Comparison of ENCODE assay signal across 2 cellular contexts in the genomic region with DNA sequence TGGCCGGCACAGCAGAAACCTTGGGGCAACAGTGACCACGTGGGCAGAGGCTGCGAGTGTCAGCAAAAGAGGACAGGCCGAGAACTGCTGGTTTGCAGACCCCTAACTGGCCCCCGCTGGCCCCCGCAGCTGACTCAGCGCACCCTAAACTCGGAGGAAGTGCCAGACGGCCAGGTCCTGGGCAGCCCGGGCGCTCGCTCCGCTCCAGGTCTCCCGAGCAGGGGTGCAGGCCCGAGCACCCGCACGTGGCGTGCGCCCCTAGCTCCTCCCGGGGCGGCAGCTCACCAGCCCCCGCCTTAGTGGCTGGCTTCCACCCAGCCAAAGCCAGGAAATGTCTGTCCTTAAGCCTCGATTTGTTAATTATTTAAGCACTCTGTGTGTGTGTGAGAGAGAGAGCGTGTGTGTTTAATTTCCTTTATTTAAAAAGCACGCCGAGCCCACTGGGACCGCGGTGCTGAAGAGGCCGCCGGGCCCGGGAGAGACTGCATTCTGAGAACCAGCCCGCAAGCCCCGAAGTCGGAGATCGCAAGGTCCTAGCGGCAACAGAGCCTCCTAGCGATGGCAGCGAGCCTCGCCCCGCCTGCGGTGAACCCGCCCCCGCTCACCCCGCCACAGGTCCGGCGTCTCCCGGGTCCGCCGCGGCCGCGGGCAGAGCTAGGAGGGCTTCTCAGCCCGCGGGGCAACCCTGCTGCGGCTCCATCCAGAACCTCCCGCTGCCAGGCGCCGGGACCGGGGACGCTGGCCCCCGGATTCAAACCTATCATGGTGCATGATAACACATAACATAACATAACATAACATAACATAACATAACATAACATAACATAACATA.
TF ChIP-seq lines count a peak whose summit lies in the region.

No MANE protein-coding gene starts in this region.

TF ChIP-seq in Ishikawa, 13 proteins besides CTCF, POLR2A, EP300 and RAD21:
- TF ChIP-seq, protein P1, sequence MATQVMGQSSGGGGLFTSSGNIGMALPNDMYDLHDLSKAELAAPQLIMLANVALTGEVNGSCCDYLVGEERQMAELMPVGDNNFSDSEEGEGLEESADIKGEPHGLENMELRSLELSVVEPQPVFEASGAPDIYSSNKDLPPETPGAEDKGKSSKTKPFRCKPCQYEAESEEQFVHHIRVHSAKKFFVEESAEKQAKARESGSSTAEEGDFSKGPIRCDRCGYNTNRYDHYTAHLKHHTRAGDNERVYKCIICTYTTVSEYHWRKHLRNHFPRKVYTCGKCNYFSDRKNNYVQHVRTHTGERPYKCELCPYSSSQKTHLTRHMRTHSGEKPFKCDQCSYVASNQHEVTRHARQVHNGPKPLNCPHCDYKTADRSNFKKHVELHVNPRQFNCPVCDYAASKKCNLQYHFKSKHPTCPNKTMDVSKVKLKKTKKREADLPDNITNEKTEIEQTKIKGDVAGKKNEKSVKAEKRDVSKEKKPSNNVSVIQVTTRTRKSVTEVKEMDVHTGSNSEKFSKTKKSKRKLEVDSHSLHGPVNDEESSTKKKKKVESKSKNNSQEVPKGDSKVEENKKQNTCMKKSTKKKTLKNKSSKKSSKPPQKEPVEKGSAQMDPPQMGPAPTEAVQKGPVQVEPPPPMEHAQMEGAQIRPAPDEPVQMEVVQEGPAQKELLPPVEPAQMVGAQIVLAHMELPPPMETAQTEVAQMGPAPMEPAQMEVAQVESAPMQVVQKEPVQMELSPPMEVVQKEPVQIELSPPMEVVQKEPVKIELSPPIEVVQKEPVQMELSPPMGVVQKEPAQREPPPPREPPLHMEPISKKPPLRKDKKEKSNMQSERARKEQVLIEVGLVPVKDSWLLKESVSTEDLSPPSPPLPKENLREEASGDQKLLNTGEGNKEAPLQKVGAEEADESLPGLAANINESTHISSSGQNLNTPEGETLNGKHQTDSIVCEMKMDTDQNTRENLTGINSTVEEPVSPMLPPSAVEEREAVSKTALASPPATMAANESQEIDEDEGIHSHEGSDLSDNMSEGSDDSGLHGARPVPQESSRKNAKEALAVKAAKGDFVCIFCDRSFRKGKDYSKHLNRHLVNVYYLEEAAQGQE (IDR thresholded peaks at IDR 0.05; ENCODE audit: low read depth) = no peak
- TF ChIP-seq, protein P2, sequence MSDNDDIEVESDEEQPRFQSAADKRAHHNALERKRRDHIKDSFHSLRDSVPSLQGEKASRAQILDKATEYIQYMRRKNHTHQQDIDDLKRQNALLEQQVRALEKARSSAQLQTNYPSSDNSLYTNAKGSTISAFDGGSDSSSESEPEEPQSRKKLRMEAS (IDR thresholded peaks at IDR 0.05) = peak; percentile 37; the same call in 1 of the 2 replicates
- peak; percentile 74 for TF ChIP-seq EGR1 (IDR thresholded peaks at IDR 0.05)

TF ChIP-seq in K562, 482 proteins besides CTCF, POLR2A, EP300 and RAD21 (continued from another document and continues in another):
- no peak for TF ChIP-seq TAF15 (IDR thresholded peaks at IDR 0.05; ENCODE audit: low read depth, low read length)
- no peak for TF ChIP-seq CBX2 (IDR thresholded peaks at IDR 0.05; ENCODE audit: insufficient read depth, low read length, poor library complexity, severe bottlenecking)
- TF ChIP-seq RUNX1 (IDR thresholded peaks at IDR 0.05; ENCODE audit: low read depth) = no peak
- TF ChIP-seq ZNF584 (CRISPR knock-in tag; IDR thresholded peaks at IDR 0.05; ENCODE audit: low read depth) = no peak
- TF ChIP-seq ATF7 (IDR thresholded peaks at IDR 0.05) = no peak
- TF ChIP-seq, protein P3, sequence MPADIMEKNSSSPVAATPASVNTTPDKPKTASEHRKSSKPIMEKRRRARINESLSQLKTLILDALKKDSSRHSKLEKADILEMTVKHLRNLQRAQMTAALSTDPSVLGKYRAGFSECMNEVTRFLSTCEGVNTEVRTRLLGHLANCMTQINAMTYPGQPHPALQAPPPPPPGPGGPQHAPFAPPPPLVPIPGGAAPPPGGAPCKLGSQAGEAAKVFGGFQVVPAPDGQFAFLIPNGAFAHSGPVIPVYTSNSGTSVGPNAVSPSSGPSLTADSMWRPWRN (IDR thresholded peaks at IDR 0.05; ENCODE audit: low read depth) = no peak
- TF ChIP-seq ZNF79 (CRISPR knock-in tag; IDR thresholded peaks at IDR 0.05; ENCODE audit: low read depth) = no peak
- TF ChIP-seq, protein P4, sequence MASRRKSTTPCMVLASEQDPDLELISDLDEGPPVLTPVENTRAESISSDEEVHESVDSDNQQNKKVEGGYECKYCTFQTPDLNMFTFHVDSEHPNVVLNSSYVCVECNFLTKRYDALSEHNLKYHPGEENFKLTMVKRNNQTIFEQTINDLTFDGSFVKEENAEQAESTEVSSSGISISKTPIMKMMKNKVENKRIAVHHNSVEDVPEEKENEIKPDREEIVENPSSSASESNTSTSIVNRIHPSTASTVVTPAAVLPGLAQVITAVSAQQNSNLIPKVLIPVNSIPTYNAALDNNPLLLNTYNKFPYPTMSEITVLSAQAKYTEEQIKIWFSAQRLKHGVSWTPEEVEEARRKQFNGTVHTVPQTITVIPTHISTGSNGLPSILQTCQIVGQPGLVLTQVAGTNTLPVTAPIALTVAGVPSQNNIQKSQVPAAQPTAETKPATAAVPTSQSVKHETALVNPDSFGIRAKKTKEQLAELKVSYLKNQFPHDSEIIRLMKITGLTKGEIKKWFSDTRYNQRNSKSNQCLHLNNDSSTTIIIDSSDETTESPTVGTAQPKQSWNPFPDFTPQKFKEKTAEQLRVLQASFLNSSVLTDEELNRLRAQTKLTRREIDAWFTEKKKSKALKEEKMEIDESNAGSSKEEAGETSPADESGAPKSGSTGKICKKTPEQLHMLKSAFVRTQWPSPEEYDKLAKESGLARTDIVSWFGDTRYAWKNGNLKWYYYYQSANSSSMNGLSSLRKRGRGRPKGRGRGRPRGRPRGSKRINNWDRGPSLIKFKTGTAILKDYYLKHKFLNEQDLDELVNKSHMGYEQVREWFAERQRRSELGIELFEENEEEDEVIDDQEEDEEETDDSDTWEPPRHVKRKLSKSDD (conservative IDR thresholded peaks at IDR 0.05; ENCODE audit: low read length) = no peak
- TF ChIP-seq, protein P5, sequence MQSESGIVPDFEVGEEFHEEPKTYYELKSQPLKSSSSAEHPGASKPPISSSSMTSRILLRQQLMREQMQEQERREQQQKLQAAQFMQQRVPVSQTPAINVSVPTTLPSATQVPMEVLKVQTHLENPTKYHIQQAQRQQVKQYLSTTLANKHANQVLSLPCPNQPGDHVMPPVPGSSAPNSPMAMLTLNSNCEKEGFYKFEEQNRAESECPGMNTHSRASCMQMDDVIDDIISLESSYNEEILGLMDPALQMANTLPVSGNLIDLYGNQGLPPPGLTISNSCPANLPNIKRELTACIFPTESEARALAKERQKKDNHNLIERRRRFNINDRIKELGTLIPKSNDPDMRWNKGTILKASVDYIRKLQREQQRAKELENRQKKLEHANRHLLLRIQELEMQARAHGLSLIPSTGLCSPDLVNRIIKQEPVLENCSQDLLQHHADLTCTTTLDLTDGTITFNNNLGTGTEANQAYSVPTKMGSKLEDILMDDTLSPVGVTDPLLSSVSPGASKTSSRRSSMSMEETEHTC (IDR thresholded peaks at IDR 0.05) = no peak
- TF ChIP-seq MEF2A (IDR thresholded peaks at IDR 0.05; ENCODE audit: control insufficient read depth, low read depth, low read length) = no peak
- TF ChIP-seq, protein P6, sequence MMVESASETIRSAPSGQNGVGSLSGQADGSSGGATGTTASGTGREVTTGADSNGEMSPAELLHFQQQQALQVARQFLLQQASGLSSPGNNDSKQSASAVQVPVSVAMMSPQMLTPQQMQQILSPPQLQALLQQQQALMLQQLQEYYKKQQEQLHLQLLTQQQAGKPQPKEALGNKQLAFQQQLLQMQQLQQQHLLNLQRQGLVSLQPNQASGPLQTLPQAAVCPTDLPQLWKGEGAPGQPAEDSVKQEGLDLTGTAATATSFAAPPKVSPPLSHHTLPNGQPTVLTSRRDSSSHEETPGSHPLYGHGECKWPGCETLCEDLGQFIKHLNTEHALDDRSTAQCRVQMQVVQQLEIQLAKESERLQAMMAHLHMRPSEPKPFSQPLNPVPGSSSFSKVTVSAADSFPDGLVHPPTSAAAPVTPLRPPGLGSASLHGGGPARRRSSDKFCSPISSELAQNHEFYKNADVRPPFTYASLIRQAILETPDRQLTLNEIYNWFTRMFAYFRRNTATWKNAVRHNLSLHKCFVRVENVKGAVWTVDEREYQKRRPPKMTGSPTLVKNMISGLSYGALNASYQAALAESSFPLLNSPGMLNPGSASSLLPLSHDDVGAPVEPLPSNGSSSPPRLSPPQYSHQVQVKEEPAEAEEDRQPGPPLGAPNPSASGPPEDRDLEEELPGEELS (CRISPR knock-in tag; IDR thresholded peaks at IDR 0.05; ENCODE audit: borderline replicate concordance) = no peak
- TF ChIP-seq KLF1 (tag; IDR thresholded peaks at IDR 0.05) = no peak
- no peak for TF ChIP-seq HNRNPK (IDR thresholded peaks at IDR 0.05; ENCODE audit: low read depth, low read length, poor library complexity, severe bottlenecking)
- TF ChIP-seq TFAM (CRISPR knock-in tag; conservative IDR thresholded peaks at IDR 0.05) = no peak
- no peak for TF ChIP-seq SNIP1 (IDR thresholded peaks at IDR 0.05; ENCODE audit: low read depth)
- no peak for TF ChIP-seq CHCHD3 (CRISPR knock-in tag; IDR thresholded peaks at IDR 0.05)
- no peak for TF ChIP-seq SMAD3 (CRISPR knock-in tag; conservative IDR thresholded peaks at IDR 0.05)
- no peak for TF ChIP-seq HMG20B (CRISPR knock-in tag; IDR thresholded peaks at IDR 0.05)
- TF ChIP-seq SPI1 (IDR thresholded peaks at IDR 0.05; ENCODE audit: borderline replicate concordance, low read depth, low read length) = peak; percentile 99
- TF ChIP-seq, protein P7, sequence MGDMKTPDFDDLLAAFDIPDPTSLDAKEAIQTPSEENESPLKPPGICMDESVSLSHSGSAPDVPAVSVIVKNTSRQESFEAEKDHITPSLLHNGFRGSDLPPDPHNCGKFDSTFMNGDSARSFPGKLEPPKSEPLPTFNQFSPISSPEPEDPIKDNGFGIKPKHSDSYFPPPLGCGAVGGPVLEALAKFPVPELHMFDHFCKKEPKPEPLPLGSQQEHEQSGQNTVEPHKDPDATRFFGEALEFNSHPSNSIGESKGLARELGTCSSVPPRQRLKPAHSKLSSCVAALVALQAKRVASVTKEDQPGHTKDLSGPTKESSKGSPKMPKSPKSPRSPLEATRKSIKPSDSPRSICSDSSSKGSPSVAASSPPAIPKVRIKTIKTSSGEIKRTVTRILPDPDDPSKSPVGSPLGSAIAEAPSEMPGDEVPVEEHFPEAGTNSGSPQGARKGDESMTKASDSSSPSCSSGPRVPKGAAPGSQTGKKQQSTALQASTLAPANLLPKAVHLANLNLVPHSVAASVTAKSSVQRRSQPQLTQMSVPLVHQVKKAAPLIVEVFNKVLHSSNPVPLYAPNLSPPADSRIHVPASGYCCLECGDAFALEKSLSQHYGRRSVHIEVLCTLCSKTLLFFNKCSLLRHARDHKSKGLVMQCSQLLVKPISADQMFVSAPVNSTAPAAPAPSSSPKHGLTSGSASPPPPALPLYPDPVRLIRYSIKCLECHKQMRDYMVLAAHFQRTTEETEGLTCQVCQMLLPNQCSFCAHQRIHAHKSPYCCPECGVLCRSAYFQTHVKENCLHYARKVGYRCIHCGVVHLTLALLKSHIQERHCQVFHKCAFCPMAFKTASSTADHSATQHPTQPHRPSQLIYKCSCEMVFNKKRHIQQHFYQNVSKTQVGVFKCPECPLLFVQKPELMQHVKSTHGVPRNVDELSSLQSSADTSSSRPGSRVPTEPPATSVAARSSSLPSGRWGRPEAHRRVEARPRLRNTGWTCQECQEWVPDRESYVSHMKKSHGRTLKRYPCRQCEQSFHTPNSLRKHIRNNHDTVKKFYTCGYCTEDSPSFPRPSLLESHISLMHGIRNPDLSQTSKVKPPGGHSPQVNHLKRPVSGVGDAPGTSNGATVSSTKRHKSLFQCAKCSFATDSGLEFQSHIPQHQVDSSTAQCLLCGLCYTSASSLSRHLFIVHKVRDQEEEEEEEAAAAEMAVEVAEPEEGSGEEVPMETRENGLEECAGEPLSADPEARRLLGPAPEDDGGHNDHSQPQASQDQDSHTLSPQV (IDR thresholded peaks at IDR 0.05) = peak; percentile 97
- peak; percentile 61 for TF ChIP-seq TBP (optimal IDR thresholded peaks at IDR 0.05; ENCODE audit: low read depth, low read length)
- TF ChIP-seq TGIF2 (CRISPR knock-in tag; IDR thresholded peaks at IDR 0.05) = no peak
- TF ChIP-seq C11orf30 (IDR thresholded peaks at IDR 0.05; ENCODE audit: low read depth) = no peak
- no peak for TF ChIP-seq HDAC1 (IDR thresholded peaks at IDR 0.05)
- no peak for TF ChIP-seq MAFF (IDR thresholded peaks at IDR 0.05; ENCODE audit: low read length)
- no peak for TF ChIP-seq PRPF4 (IDR thresholded peaks at IDR 0.05; ENCODE audit: insufficient read depth, low read depth, low read length, poor library complexity, severe bottlenecking)
- no peak for TF ChIP-seq SMARCA5 (IDR thresholded peaks at IDR 0.05)
- no peak for TF ChIP-seq HDAC3 (IDR thresholded peaks at IDR 0.05; ENCODE audit: borderline replicate concordance, partially characterized antibody)
- TF ChIP-seq ZNF696 (CRISPR knock-in tag; conservative IDR thresholded peaks at IDR 0.05) = no peak
- no peak for TF ChIP-seq XRCC5 (IDR thresholded peaks at IDR 0.05; ENCODE audit: low read depth, low read length)
- peak in 1 of 2 experiments; percentile 67; a peak in 1 of 3 replicates for TF ChIP-seq CBX3 (IDR thresholded peaks at IDR 0.05; ENCODE audit: borderline replicate concordance in 1 of 2, low read length in 2 of 2)
- TF ChIP-seq, protein P8, sequence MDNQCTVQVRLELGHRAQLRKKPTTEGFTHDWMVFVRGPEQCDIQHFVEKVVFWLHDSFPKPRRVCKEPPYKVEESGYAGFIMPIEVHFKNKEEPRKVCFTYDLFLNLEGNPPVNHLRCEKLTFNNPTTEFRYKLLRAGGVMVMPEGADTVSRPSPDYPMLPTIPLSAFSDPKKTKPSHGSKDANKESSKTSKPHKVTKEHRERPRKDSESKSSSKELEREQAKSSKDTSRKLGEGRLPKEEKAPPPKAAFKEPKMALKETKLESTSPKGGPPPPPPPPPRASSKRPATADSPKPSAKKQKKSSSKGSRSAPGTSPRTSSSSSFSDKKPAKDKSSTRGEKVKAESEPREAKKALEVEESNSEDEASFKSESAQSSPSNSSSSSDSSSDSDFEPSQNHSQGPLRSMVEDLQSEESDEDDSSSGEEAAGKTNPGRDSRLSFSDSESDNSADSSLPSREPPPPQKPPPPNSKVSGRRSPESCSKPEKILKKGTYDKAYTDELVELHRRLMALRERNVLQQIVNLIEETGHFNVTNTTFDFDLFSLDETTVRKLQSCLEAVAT (IDR thresholded peaks at IDR 0.05) = peak in 1 of 2 experiments; percentile 64; a peak in 1 of 4 replicates
- no peak for TF ChIP-seq MTF1 (CRISPR knock-in tag; IDR thresholded peaks at IDR 0.05; ENCODE audit: borderline replicate concordance)
- 0 out of 2 replicates have a peak, but pooled peaks have one; percentile 59 for TF ChIP-seq HDAC8 (tag; IDR thresholded peaks at IDR 0.05)
- TF ChIP-seq PRMT5 (CRISPR knock-in tag; IDR thresholded peaks at IDR 0.05) = no peak
- TF ChIP-seq ZNF75A (CRISPR knock-in tag; IDR thresholded peaks at IDR 0.05) = no peak
- TF ChIP-seq ZNF174 (CRISPR knock-in tag; IDR thresholded peaks at IDR 0.05) = no peak
- TF ChIP-seq ZNF586 (CRISPR knock-in tag; conservative IDR thresholded peaks at IDR 0.05) = no peak
- TF ChIP-seq, protein P9, sequence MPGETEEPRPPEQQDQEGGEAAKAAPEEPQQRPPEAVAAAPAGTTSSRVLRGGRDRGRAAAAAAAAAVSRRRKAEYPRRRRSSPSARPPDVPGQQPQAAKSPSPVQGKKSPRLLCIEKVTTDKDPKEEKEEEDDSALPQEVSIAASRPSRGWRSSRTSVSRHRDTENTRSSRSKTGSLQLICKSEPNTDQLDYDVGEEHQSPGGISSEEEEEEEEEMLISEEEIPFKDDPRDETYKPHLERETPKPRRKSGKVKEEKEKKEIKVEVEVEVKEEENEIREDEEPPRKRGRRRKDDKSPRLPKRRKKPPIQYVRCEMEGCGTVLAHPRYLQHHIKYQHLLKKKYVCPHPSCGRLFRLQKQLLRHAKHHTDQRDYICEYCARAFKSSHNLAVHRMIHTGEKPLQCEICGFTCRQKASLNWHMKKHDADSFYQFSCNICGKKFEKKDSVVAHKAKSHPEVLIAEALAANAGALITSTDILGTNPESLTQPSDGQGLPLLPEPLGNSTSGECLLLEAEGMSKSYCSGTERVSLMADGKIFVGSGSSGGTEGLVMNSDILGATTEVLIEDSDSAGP (CRISPR knock-in tag; IDR thresholded peaks at IDR 0.05) = no peak
